18 cellular contexts compared by ENCODE assay signal in genomic region chr6:54700158-54700557, GRCh38.
"Had no signal": no experiment of that assay in that cellular context is flagged by ENCODE, and none has a peak within 500 bp of the region (broad histone marks: within the 10 kb centered on the region; RNA-seq: fewer than 3 reads in every experiment).

No MANE protein-coding gene starts in this region.

- H3K27me3 ChIP-seq: breast epithelium, esophagus squamous epithelium, hepatocyte, right lobe of liver, spleen, tibial artery, uterus had no signal

- ATAC-seq: activated CD8-positive, alpha-beta T cell treated with anti-CD3 and anti-CD28 coated beads for 36 hours; naive thymus-derived CD4-positive, alpha-beta T cell; psoas muscle; right lobe of liver had no signal

- H2AFZ ChIP-seq: hepatocyte had no signal

- H3K4me2 ChIP-seq: hepatocyte had no signal

- H3K27ac ChIP-seq: breast epithelium, left ventricle myocardium inferior, psoas muscle, right lobe of liver, spleen, tibial artery, uterus had no signal

- H3K79me2 ChIP-seq: hepatocyte had no signal

- DNase-seq: activated CD4-positive, alpha-beta T cell treated with anti-CD3 and anti-CD28 coated beads, Interleukin-2, amount 10 ng/mL, durations not matched to agents 24 days and 14 days; activated CD8-positive, alpha-beta T cell treated with anti-CD3 and anti-CD28 coated beads for 36 hours; activated effector memory CD4-positive, alpha-beta T cell treated with anti-CD3 and anti-CD28 coated beads, Interleukin-2, amount 50 U/mL, for 16 hours; activated naive CD4-positive, alpha-beta T cell treated with anti-CD3 and anti-CD28 coated beads, Interleukin-2, amount 50 U/mL, for 16 hours; activated T-cell treated with anti-CD3 and anti-CD28 coated beads, Interleukin-2, amount 50 U/mL, for 48 hours; effector CD4-positive, alpha-beta T cell; esophagus squamous epithelium; left ventricle myocardium inferior; naive thymus-derived CD4-positive, alpha-beta T cell; psoas muscle; right lobe of liver; spleen; stimulated activated naive CD4-positive, alpha-beta T cell; T1000; tibial artery; uterus had no signal

- H3K9me3 ChIP-seq: breast epithelium, esophagus squamous epithelium, left ventricle myocardium inferior, psoas muscle, right lobe of liver, spleen, tibial artery, uterus had no signal

- H3K4me1 ChIP-seq: breast epithelium, left ventricle myocardium inferior, psoas muscle, right lobe of liver, spleen, tibial artery, uterus had no signal

- H3K4me3 ChIP-seq: breast epithelium, esophagus squamous epithelium, hepatocyte, left ventricle myocardium inferior, psoas muscle, right lobe of liver, spleen, tibial artery, uterus had no signal

- H3K36me3 ChIP-seq: breast epithelium, esophagus squamous epithelium, left ventricle myocardium inferior, right lobe of liver, spleen, tibial artery, uterus had no signal
